In the genomic region with DNA sequence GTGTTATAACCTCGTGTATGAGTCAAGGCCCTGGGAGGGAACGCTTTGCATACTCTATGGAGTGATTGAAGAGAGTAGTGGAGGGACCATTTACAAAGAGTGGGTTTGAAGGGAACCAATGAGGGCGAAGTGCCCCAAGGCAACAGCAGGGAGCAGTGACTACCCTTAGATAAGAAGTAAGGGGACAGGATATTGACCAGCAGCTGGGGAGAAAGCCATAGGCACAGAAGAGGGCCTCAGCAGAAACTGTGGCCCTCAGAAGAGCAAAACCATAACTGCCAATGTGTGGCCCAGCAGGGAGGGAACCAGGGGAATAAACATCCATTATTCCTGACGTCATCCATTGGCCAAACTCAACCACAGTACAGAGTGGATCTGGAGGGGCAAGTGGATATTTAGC, we compare ENCODE assay signal across 1 cellular context.
TF ChIP-seq lines count a peak whose summit lies in the region.

No MANE protein-coding gene starts in this region.

TF ChIP-seq in IMR-90, 13 proteins besides CTCF, POLR2A, EP300 and RAD21:
- TF ChIP-seq CEBPB (IDR thresholded peaks at IDR 0.05; ENCODE audit: low read depth, low read length) (no peak), NFE2L2 (IDR thresholded peaks at IDR 0.05; ENCODE audit: low read depth, low read length) (no peak), SMC3 (IDR thresholded peaks at IDR 0.05; ENCODE audit: low read depth, low read length) (no peak), BHLHE40 (IDR thresholded peaks at IDR 0.05; ENCODE audit: low read depth, low read length) (no peak), CHD1 (IDR thresholded peaks at IDR 0.05; ENCODE audit: low read depth, low read length) (no peak)
